In the genomic region with DNA sequence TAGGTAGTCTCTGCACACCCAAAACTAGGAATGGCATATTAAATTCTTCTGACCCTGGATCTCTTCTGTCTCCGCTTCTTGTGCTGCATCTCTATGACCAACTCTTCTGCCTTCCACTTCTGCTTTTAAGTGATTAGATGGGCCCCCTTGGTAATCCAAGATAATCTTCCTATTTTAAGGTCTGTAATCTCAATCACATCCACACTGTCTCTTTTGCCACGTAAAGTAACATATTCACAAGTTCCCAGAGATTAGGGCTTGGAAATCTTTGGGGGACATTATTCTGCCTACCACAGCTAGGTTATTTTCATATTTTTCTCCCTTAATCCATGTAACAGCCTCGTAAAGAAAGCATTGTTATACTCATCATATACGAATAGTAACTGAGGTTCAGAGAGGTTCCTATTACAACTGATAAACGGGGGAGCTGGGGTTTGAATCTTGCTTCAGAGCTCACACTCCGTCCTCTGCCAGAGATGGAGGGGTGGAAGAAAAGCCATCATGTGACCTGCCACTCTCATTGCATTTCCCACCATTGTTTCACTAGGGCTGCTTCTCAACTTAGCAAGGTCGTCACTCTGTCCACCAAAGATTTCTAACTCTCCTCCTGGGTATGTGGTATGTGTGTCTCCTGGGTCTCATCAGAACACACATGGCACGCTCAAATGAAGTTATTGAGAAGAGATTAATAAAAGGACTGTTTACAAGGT, we compare ENCODE assay signal across 26 cellular contexts. TPM values are rescaled to one million over a fixed set of nuclear protein-coding genes. Genes with fewer than 3 reads are reported as not detected.
DNase-seq lines count a peak whose midpoint lies in the region; FAIRE-seq and TF ChIP-seq lines count a peak whose summit lies in the region.
"Had no signal": no experiment of that assay in that cellular context is flagged by ENCODE, and none has a peak within 500 bp of the region (broad histone marks: within the 10 kb centered on the region; RNA-seq: fewer than 3 reads in every experiment).

No MANE protein-coding gene starts in this region.

- TF ChIP-seq CTCF in CD14-positive monocyte (IDR thresholded peaks at IDR 0.05) (no peak), H1 (IDR thresholded peaks at IDR 0.05; ENCODE audit: control extremely low read depth in 1 of 3, insufficient read depth in 1 of 3, low read depth in 1 of 3, low read length in 3 of 3) (no peak), hepatocyte (IDR thresholded peaks at IDR 0.05; ENCODE audit: poor library complexity) (no peak), GM10248 (IDR thresholded peaks at IDR 0.05; ENCODE audit: control extremely low read depth, extremely low read depth, low read depth, missing control alignments) (no peak)

- no peaks in the 10 kb centered on the region for H3K23me2 ChIP-seq in H1 (ENCODE audit: low read depth, low read length)

- no peak overlapping the region for H2BK12ac ChIP-seq in H1 (ENCODE audit: low read depth, low read length)

- H2BK20ac ChIP-seq in H1 (ENCODE audit: low read length) = no peak overlapping the region

- H3K4me1 Mint-ChIP-seq in CD14-positive monocyte = peaks cover 48% of the 10 kb centered on the region

- 0 out of 2 replicates have a peak overlapping the region, but pooled peaks have one; percentile 4 for H2AFZ ChIP-seq in H1 (ENCODE audit: low read length)
- no peak overlapping the region for H2AFZ ChIP-seq in hepatocyte

- H3K9me2 ChIP-seq in hepatocyte (replicated peaks; ENCODE audit: insufficient read depth) = no peaks in the 10 kb centered on the region

- H3K4me3 Mint-ChIP-seq in CD14-positive monocyte = no peak overlapping the region
- H3K4me3 Mint-ChIP-seq: activated CD4-positive, alpha-beta memory T cell treated with anti-CD3 and anti-CD28 coated beads for 36 hours; central memory CD8-positive, alpha-beta T cell; nephron had no signal

- CTCF ChIA-PET in H1 (lab: Charles Lee; ENCODE audit: partially characterized antibody) = interaction anchor here (0.5 to 0.7 kb wide), 2 partner anchors 299 to 441 kb away, joined by 3 read pairs; no protein-coding TSS in a partner anchor
- CTCF ChIA-PET in GM10248 (lab: Yijun Ruan, JAX) = interaction anchor here (0.7 to 0.9 kb wide), 2 partner anchors 9 to 18 kb away, joined by 3 read pairs; no protein-coding TSS in a partner anchor

- H3K9me3 ChIP-seq in H1 (ENCODE audit: insufficient read depth in 2 of 2, low read depth in 1 of 2, low read length in 1 of 2) (no peaks in the 10 kb centered on the region), hepatocyte (ENCODE audit: low read depth) (no peaks in the 10 kb centered on the region)
- H3K9me3 ChIP-seq: ascending aorta, BE2C, heart left ventricle, left lung, right lobe of liver had no signal

- H3K4me2 ChIP-seq in H1 (ENCODE audit: insufficient read depth in 1 of 2, low read depth in 2 of 2, low read length in 2 of 2) (no peak overlapping the region), hepatocyte (no peak overlapping the region)

- FAIRE-seq in H1 (lab: Jason Lieb, UNC) = no peak
- FAIRE-seq: H54, RCC 7860 had no signal

- H3K23ac ChIP-seq in H1 (ENCODE audit: insufficient read length) = no peak overlapping the region

- H4K20me1 ChIP-seq in H1 (replicated peaks in 1 of 2; ENCODE audit: control insufficient read depth in 1 of 2, insufficient read depth in 2 of 2, low read length in 2 of 2) (no peaks in the 10 kb centered on the region), hepatocyte (ENCODE audit: insufficient read depth, poor library complexity, severe bottlenecking) (no peaks in the 10 kb centered on the region)

- POLR2A ChIA-PET in H1 (lab: Charles Lee; ENCODE audit: partially characterized antibody) (no interaction called here), GM10248 (lab: Yijun Ruan, JAX) (no interaction called here)

- peaks cover 2 to 4% (median 3%) of the 10 kb centered on the region in 3 donors for H3K27me3 Mint-ChIP-seq in CD14-positive monocyte (ENCODE audit: low read depth in 3 of 3)
- H3K27me3 Mint-ChIP-seq: activated CD4-positive, alpha-beta memory T cell treated with anti-CD3 and anti-CD28 coated beads for 36 hours; central memory CD8-positive, alpha-beta T cell had no signal

- WGBS in H1 (ENCODE audit: extremely low coverage in 1 of 2, insufficient coverage in 1 of 2, insufficient read length in 1 of 2, insufficient replicate concordance in 2 of 2, low coverage in 1 of 2, low lambda C conversion rate in 2 of 2, missing lambda C conversion rate in 1 of 2), 2 experiments = 88% methylated on average over 8 of the region's 8 CpGs; no CpG with 5 or more reads in 1 of the 2 experiments
- WGBS in hepatocyte (ENCODE audit: low lambda C conversion rate, missing lambda C conversion rate) = 94% methylated on average over 8 of the region's 8 CpGs

- H3K36me3 Mint-ChIP-seq in CD14-positive monocyte = no peaks in the 10 kb centered on the region
- H3K36me3 Mint-ChIP-seq: activated CD4-positive, alpha-beta memory T cell treated with anti-CD3 and anti-CD28 coated beads for 36 hours had no signal

- H3K4ac ChIP-seq in H1 (replicated peaks; ENCODE audit: insufficient read length, low read depth, low read length) = no peak overlapping the region

- H3K4me1 ChIP-seq in H1 (replicated peaks in 1 of 4; ENCODE audit: control insufficient read depth in 3 of 4, insufficient read depth in 4 of 4, low read length in 3 of 4) (peaks cover 0 to 3% (median 0%) of the 10 kb centered on the region in 4 experiments; a peak in 1 of 7 replicates), hepatocyte (ENCODE audit: insufficient read depth) (no peaks in the 10 kb centered on the region)
- H3K4me1 ChIP-seq: ascending aorta, right lobe of liver had no signal

- intact Hi-C loops in CD14-positive monocyte (cut with micrococcal nuclease) = loop anchor here (10.0 kb wide), 1 partner anchor 127 kb away; a partner anchor contains a TSS

- no peak for TF ChIP-seq EP300 in H1 (IDR thresholded peaks at IDR 0.05; ENCODE audit: borderline replicate concordance in 1 of 2, low read depth in 2 of 2, low read length in 2 of 2)

- H3K9me3 Mint-ChIP-seq in CD14-positive monocyte = peaks cover 0 to 3% (median 0%) of the 10 kb centered on the region in 7 donors
- H3K9me3 Mint-ChIP-seq: activated CD4-positive, alpha-beta memory T cell treated with anti-CD3 and anti-CD28 coated beads for 36 hours; central memory CD8-positive, alpha-beta T cell; nephron had no signal

- no peak overlapping the region for H4K91ac ChIP-seq in H1 (replicated peaks; ENCODE audit: insufficient read length, low read length)

- no peak for TF ChIP-seq POLR2A in H1 (IDR thresholded peaks at IDR 0.05; ENCODE audit: control extremely low read depth in 1 of 2, low read depth in 2 of 2, low read length in 2 of 2)

- no peaks in the 10 kb centered on the region for H3K36me3 ChIP-seq in H1 (ENCODE audit: control insufficient read depth in 2 of 4, insufficient read depth in 4 of 4, low read length in 3 of 4)
- no peaks in the 10 kb centered on the region for H3K36me3 ChIP-seq in hepatocyte (replicated peaks; ENCODE audit: insufficient read depth, low read depth)
- H3K36me3 ChIP-seq: ascending aorta, BE2C, heart left ventricle, left lung, right lobe of liver had no signal

- peaks cover 0 to 5% (median 2%) of the 10 kb centered on the region in 4 experiments; a peak in 4 of 7 replicates for H3K27me3 ChIP-seq in H1 (replicated peaks in 1 of 4; ENCODE audit: control insufficient read depth in 3 of 4, extremely low read depth in 1 of 4, insufficient read depth in 3 of 4, low read length in 3 of 4)
- no peaks in the 10 kb centered on the region for H3K27me3 ChIP-seq in hepatocyte
- H3K27me3 ChIP-seq: ascending aorta, BE2C, heart left ventricle, left lung, right lobe of liver had no signal

- H3K27ac ChIP-seq in H1 (ENCODE audit: low read depth, low read length) = no peak overlapping the region
- H3K27ac ChIP-seq in hepatocyte = no peak overlapping the region
- H3K27ac ChIP-seq: ascending aorta, heart left ventricle, right lobe of liver had no signal

- no peak overlapping the region for H4K8ac ChIP-seq in H1 (ENCODE audit: extremely low read depth, insufficient read depth, low read length)

- no peak for TF ChIP-seq RAD21 in H1 (IDR thresholded peaks at IDR 0.05 in 1 of 2, conservative IDR thresholded peaks at IDR 0.05 in 1 of 2; ENCODE audit: low read depth in 2 of 2, low read length in 2 of 2)

- H3K56ac ChIP-seq in H1 (replicated peaks; ENCODE audit: insufficient read length, low read depth, low read length) = no peak overlapping the region

- no peak overlapping the region for H3K18ac ChIP-seq in H1 (ENCODE audit: extremely low read depth, low read length)

- H3K14ac ChIP-seq in H1 (ENCODE audit: insufficient read length) = no peak overlapping the region

- peak overlapping the region; percentile 51 for H3K4me3 ChIP-seq in Jurkat, Clone E6-1 (ENCODE audit: low read length)
- no peak overlapping the region for H3K4me3 ChIP-seq in H1 (ENCODE audit: extremely low read depth in 1 of 4, insufficient read depth in 2 of 4, low read depth in 3 of 4, low read length in 4 of 4)
- H3K4me3 ChIP-seq in hepatocyte = no peak overlapping the region
- H3K4me3 ChIP-seq: ascending aorta, heart left ventricle, left lung, right lobe of liver had no signal

- no peak overlapping the region for H2BK15ac ChIP-seq in H1 (ENCODE audit: low read length)

- H2BK120ac ChIP-seq in H1 (replicated peaks; ENCODE audit: low read depth, low read length) = no peak overlapping the region

- H3K9ac ChIP-seq in H1 (replicated peaks in 1 of 4; ENCODE audit: extremely low read depth in 1 of 4, low read depth in 3 of 4, low read length in 3 of 4) = no peak overlapping the region

- no peak overlapping the region for H2AK5ac ChIP-seq in H1 (ENCODE audit: low read depth, low read length)

- no peak overlapping the region for H4K5ac ChIP-seq in H1 (ENCODE audit: insufficient read length, low read depth, low read length)

- no peak overlapping the region for H2BK5ac ChIP-seq in H1 (ENCODE audit: low read depth, low read length)

- H3K27ac Mint-ChIP-seq in CD14-positive monocyte = peak overlapping the region in 4 of 7 donors; percentile 11 to 82 (median 66)
- H3K27ac Mint-ChIP-seq: activated CD4-positive, alpha-beta memory T cell treated with anti-CD3 and anti-CD28 coated beads for 36 hours had no signal

- no peaks in the 10 kb centered on the region for H3K79me1 ChIP-seq in H1 (ENCODE audit: low read depth, low read length)

- no peak for DNase-seq in CD14-positive monocyte (ENCODE audit: low spot score)
- no peak for DNase-seq in Jurkat, Clone E6-1 (ENCODE audit: low read depth, low spot score)
- DNase-seq in OCI-M1 (lab: John Stamatoyannopoulos, UW) = peak; percentile 65
- no peak for DNase-seq in H1 (ENCODE audit: low read depth in 1 of 2, low spot score in 2 of 2)
- DNase-seq in stimulated activated naive CD4-positive, alpha-beta T cell (lab: John Stamatoyannopoulos, UW) = no peak
- no peak for DNase-seq in hepatocyte (ENCODE audit: low spot score)
- no peak for DNase-seq in amygdala (lab: John Stamatoyannopoulos, UW)
- DNase-seq in GM10248 (ENCODE audit: extremely low spot score) = no peak
- DNase-seq: activated CD4-positive, alpha-beta memory T cell treated with anti-CD3 and anti-CD28 coated beads for 36 hours; activated CD4-positive, CD25-positive, alpha-beta regulatory T cell; activated T-cell treated with anti-CD3 and anti-CD28 coated beads, Interleukin-2, amount 50 U/mL, for 1 hour; BE2C; DMS 273 treated with DMSO at 0.1 percent for 48 hours; heart left ventricle; KG1; left lung; NCI-H1105 treated with DMSO at 0.1 percent for 48 hours; NCI-H2029 treated with DMSO at 0.1 percent for 48 hours; NCI-H345; right lobe of liver; T-helper 2 cell had no signal

- H3K79me2 ChIP-seq in H1 (ENCODE audit: control insufficient read depth in 1 of 2, insufficient read depth in 2 of 2, low read length in 2 of 2) (no peaks in the 10 kb centered on the region), hepatocyte (no peaks in the 10 kb centered on the region)

RNA-seq across cellular contexts. Expression of a gene that starts 6.7 kb away (rescaled TPM):
- polyA plus RNA-seq in CD14-positive monocyte (100 to 1,000 TPM; 173 to 203 TPM), H1 (2011; rRNA removed) (9.0 and 14.4 TPM in 2 replicates), hepatocyte (81.7 and 94.0 TPM in 2 replicates)
- polyA plus RNA-seq in Jurkat, Clone E6-1 (2012; ENCODE audit: insufficient read depth, insufficient read length) = 275 TPM
- total RNA-seq in H1 (2021; fragmentation: NEBNext Ultra II Directional; extraction: Animal tissue kit (Norgen Biotek cat#: 25700)) = 19.3 and 21.3 TPM in 2 replicates
- 16.2 TPM for polyA plus RNA-seq in H1 (2011; cell fraction: cytosol; rRNA removed)
- 5.3 TPM for polyA plus RNA-seq in H1 (2011; cell fraction: nucleus; rRNA removed)
- 7.7 to 16.6 TPM (median 13.5 TPM) in 4 replicates for polyA plus RNA-seq in H1 (2012, experiment 1 of 2)
- 7.2 TPM for polyA plus RNA-seq in H1 (2012, experiment 2 of 2)
- polyA plus RNA-seq in H1 (2013, experiment 1 of 2) = 17.6 TPM
- 18.2 TPM for polyA plus RNA-seq in H1 (2013, experiment 2 of 2)
- polyA minus RNA-seq in H1 (2011; rRNA and poly(A)+ RNA removed) = 12.7 TPM in 2 replicates
- polyA minus RNA-seq in H1 (2011; cell fraction: cytosol; rRNA and poly(A)+ RNA removed) = 5.8 TPM
- polyA minus RNA-seq in H1 (2011; cell fraction: nucleus; rRNA and poly(A)+ RNA removed) = 15.0 TPM
- 68.6 and 101 TPM in 2 replicates for total RNA-seq in hepatocyte
